Comparison of ENCODE assay signal across 8 cellular contexts in the genomic region with DNA sequence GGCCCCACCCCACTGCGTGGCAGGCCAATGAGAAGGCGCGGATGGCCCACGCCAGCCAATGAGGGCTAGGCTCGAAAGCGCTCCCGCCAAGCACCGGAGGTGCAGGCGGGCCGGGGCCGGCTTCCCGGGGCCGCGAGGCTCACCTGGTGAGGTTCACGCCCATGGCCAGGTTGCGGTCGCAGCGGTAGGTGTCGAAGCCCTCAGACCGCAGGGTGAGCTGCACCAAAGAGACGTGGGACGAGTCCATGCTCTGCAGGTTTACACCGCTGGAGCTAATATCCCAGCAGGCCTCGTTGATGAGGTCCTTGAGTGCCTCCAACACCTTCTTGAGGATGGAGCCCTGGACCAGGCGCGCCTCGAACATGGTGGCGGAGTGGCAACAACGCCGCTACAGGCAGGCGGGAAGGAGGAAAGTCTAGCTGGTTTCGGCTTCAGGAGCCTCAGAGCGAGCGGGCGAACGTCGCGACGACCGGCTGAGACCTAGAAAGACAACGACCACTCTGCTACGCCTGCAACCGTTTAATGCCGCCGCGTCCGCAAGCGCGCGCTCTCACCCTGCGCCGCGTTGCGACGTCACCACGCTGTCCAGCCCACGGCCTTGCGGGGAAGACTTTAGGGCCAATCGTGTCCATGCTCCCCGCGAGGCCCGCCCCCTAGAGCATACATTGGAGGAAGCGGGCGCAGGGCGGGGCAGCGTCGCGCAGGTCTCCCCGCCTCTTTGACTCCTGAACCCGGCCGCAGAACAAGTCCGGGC. TPM values are rescaled to one million over a fixed set of nuclear protein-coding genes. Genes with fewer than 3 reads are reported as not detected.
DNase-seq lines count a peak whose midpoint lies in the region; ATAC-seq and TF ChIP-seq lines count a peak whose summit lies in the region.

Gene PCNA (minus strand): TSS at position 524 of the 754 bp plus-strand sequence. CDS start 160 bp downstream, at position 364.

- peak within 1 kb of the TSS; percentile 91 for H3K4me2 ChIP-seq in KMS-11

- 0% methylated on average over 72 of the region's 72 CpGs for WGBS in esophagus, 2 donors

- peaks cover 5% of the 10 kb centered on the region; the same call in 1 of the 2 replicates for H4K20me1 ChIP-seq in KMS-11 (ENCODE audit: insufficient read depth)

- H3K36me3 ChIP-seq in KMS-11 (ENCODE audit: insufficient read depth) (peaks cover 10% of the 10 kb centered on the region), Peyer's patch (peaks cover 0 to 28% (median 0%) of the 10 kb centered on the region in 3 donors), esophagus (ENCODE audit: control insufficient read depth in 2 of 2, insufficient read depth in 2 of 2, low read length in 1 of 2) (no peaks in the 10 kb centered on the region), muscle layer of colon (ENCODE audit: insufficient read depth, low read length) (peaks cover 12% of the 10 kb centered on the region)

- peak within 1 kb of the TSS; percentile 94 for H3K9ac ChIP-seq in KMS-11
- H3K9ac ChIP-seq in muscle layer of colon (ENCODE audit: low read length), result peak within 1 kb of the TSS; percentile 72

- H3K9me3 ChIP-seq in Peyer's patch, result no peaks in the 10 kb centered on the region
- no peaks in the 10 kb centered on the region for H3K9me3 ChIP-seq in esophagus (ENCODE audit: control insufficient read depth in 2 of 2, insufficient read depth in 1 of 2, low read depth in 1 of 2, low read length in 1 of 2)
- H3K9me3 ChIP-seq in muscle layer of colon (ENCODE audit: low read length), result no peaks in the 10 kb centered on the region

- TF ChIP-seq CTCF in KMS-11 (conservative IDR thresholded peaks at IDR 0.05; ENCODE audit: low read depth, low read length) (no peak), Peyer's patch (IDR thresholded peaks at IDR 0.05) (peak in 2 of 6 experiments; percentile 12 to 15)

- peak; percentile 92 for ATAC-seq in GM21737 (IDR thresholded peaks at IDR 0.05; ENCODE audit: unreplicated experiment)

- H3K4me1 ChIP-seq in KMS-11 (ENCODE audit: low read depth, poor library complexity, severe bottlenecking) (peaks cover 34% of the 10 kb centered on the region), Peyer's patch (peaks cover 0 to 32% (median 8%) of the 10 kb centered on the region in 4 donors), esophagus (ENCODE audit: control insufficient read depth in 2 of 2, insufficient read depth in 2 of 2, low read length in 1 of 2) (peaks cover 4 to 7% of the 10 kb centered on the region in 2 donors), muscle layer of colon (ENCODE audit: insufficient read depth, low read length) (peaks cover 14% of the 10 kb centered on the region)

- peak within 1 kb of the TSS; percentile 27 for H3K4me3 ChIP-seq in KMS-11 (IDR thresholded peaks at IDR 0.05; ENCODE audit: insufficient read depth, low read depth, low read length)
- H3K4me3 ChIP-seq in Peyer's patch, result peak within 1 kb of the TSS; percentile 67 to 89 (median 76)
- H3K4me3 ChIP-seq in esophagus (ENCODE audit: low read depth in 1 of 2, low read length in 2 of 2), result peak within 1 kb of the TSS; percentile 67 to 88
- H3K4me3 ChIP-seq in muscle layer of colon (ENCODE audit: low read depth in 1 of 2, low read length in 2 of 2), result peak within 1 kb of the TSS; percentile 67 to 99

- H3K27ac ChIP-seq in KMS-11 (peak within 1 kb of the TSS; percentile 94), Peyer's patch (peak within 1 kb of the TSS; percentile 85 to 95 (median 92)), esophagus (ENCODE audit: low read depth in 2 of 2, low read length in 1 of 2) (peak within 1 kb of the TSS; percentile 97), muscle layer of colon (ENCODE audit: low read depth, low read length) (peak within 1 kb of the TSS; percentile 92)

- peak within 1 kb of the TSS; percentile 71 for H2AFZ ChIP-seq in KMS-11 (ENCODE audit: low read depth)

- TF ChIP-seq POLR2A in Peyer's patch (IDR thresholded peaks at IDR 0.05), result peak; percentile 86 to 92

- H3K79me2 ChIP-seq in KMS-11 (ENCODE audit: insufficient read depth, low read depth), result peaks cover 44% of the 10 kb centered on the region

- DNase-seq in DMS53 treated with DMSO at 0.1 percent for 48 hours (lab: John Stamatoyannopoulos, UW; ENCODE audit: unreplicated experiment), result peak; percentile 96
- DNase-seq in Peyer's patch, result peak; percentile 98 to 99 (median 99)
- DNase-seq in activated T-cell treated with anti-CD3 and anti-CD28 coated beads, Interleukin-2, amount 50 U/mL, for 48 hours, result peak; percentile 98
- peak; percentile 92 for DNase-seq in stimulated activated CD8-positive, alpha-beta memory T cell treated with anti-CD3 and anti-CD28 coated beads, Interleukin-7, amount 100 ng/mL, for 24 hours (ENCODE audit: low read depth)

- H3K27me3 ChIP-seq in KMS-11 (ENCODE audit: insufficient read depth, low read depth) (no peaks in the 10 kb centered on the region), Peyer's patch (no peaks in the 10 kb centered on the region), esophagus (ENCODE audit: control insufficient read depth in 1 of 2, insufficient read depth in 2 of 2, low read length in 2 of 2) (no peaks in the 10 kb centered on the region), muscle layer of colon (ENCODE audit: control insufficient read depth in 1 of 2, insufficient read depth in 2 of 2, low read length in 2 of 2) (no peaks in the 10 kb centered on the region)

RNA-seq across cellular contexts. Expression of gene PCNA, which starts in this region (rescaled TPM):
- 100 to 1,000 TPM in 1 of 4 donors, 10 to 100 TPM in 3; 23.3 to 103 (median 46.0) TPM for total RNA-seq in Peyer's patch
- 100 to 1,000 TPM in 1 of 2 donors, 10 to 100 TPM in 1; 61.2 to 143 TPM for polyA plus RNA-seq in esophagus

Comparison
In these comparisons a context has a peak if more than half of its experiments do, and no peak if none do; other contexts are left out.
1. Peak in every context shown above with its lines: DNase-seq, ATAC-seq, H3K4me3 ChIP-seq and H3K27ac ChIP-seq.
2. H3K4me3 ChIP-seq: peak in every context shown above with its lines; median percentile 83 in muscle layer of colon; 78 in esophagus; 76 in Peyer's patch; 27 in KMS-11.